Comparison of ENCODE assay signal across 1 cellular context in the genomic region with DNA sequence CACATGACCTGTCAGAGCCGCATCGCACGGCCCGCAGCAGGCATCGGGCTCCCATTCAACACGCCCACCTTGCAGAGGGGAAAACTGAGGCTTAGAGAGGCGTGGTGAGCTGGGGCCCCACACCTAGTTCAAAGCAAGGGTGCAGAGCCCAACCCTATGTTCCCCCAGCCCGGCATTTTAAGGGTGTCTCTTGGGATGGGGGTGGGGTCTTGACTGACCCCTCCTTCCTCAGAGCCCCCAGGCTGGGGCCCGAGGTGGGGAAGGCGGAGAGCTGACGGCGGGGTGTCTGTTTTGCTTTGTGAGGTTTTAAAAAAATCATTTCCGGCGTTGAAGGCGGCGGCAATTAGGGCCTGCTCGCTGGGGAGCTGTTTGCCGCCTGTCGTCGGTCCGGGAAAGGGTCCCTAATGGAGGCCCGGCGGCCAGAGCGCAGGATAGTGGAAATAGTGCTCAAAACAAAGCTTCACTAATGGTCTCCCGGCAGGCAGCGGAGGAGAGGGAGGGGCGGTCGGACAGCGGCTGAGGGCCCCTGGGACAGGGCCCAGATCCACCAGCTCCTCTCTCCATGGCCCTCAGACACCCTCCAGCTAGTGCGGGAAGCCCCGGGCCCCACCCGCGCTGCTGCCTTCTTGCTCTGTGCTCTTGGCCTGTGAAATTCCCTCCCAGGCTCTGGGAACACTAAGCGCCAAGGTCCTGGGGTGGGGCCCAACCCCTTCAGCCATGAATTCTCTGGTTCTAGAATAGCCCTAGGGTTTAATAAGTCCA.
TF ChIP-seq lines count a peak whose summit lies in the region.

No MANE protein-coding gene starts in this region.

TF ChIP-seq in GM12878, 131 proteins besides CTCF, POLR2A, EP300 and RAD21 (continued from another document):
- TF ChIP-seq, protein P1, sequence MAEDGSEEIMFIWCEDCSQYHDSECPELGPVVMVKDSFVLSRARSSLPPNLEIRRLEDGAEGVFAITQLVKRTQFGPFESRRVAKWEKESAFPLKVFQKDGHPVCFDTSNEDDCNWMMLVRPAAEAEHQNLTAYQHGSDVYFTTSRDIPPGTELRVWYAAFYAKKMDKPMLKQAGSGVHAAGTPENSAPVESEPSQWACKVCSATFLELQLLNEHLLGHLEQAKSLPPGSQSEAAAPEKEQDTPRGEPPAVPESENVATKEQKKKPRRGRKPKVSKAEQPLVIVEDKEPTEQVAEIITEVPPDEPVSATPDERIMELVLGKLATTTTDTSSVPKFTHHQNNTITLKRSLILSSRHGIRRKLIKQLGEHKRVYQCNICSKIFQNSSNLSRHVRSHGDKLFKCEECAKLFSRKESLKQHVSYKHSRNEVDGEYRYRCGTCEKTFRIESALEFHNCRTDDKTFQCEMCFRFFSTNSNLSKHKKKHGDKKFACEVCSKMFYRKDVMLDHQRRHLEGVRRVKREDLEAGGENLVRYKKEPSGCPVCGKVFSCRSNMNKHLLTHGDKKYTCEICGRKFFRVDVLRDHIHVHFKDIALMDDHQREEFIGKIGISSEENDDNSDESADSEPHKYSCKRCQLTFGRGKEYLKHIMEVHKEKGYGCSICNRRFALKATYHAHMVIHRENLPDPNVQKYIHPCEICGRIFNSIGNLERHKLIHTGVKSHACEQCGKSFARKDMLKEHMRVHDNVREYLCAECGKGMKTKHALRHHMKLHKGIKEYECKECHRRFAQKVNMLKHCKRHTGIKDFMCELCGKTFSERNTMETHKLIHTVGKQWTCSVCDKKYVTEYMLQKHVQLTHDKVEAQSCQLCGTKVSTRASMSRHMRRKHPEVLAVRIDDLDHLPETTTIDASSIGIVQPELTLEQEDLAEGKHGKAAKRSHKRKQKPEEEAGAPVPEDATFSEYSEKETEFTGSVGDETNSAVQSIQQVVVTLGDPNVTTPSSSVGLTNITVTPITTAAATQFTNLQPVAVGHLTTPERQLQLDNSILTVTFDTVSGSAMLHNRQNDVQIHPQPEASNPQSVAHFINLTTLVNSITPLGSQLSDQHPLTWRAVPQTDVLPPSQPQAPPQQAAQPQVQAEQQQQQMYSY (CRISPR knock-in tag; IDR thresholded peaks at IDR 0.05): no peak
